Comparison of ENCODE assay signal across 8 cellular contexts in genomic region chr17:3695723-3696411, GRCh38. TPM values are rescaled to one million over a fixed set of nuclear protein-coding genes. Genes with fewer than 3 reads are reported as not detected.
DNase-seq lines count a peak whose midpoint lies in the region; ATAC-seq and TF ChIP-seq lines count a peak whose summit lies in the region.

Gene P2RX5, minus strand, starts transcription at chr17:3696155. Its CDS starts 150 bp downstream, at chr17:3696005.

- DNase-seq in KBM-7 = peak; percentile 50
- peak; percentile 60 for DNase-seq in activated CD8-positive, alpha-beta T cell treated with anti-CD3 and anti-CD28 coated beads for 36 hours
- no peak for DNase-seq in pons (ENCODE audit: low spot score)
- no peak for DNase-seq in middle frontal gyrus (ENCODE audit: extremely low spot score, low spot score)

- ATAC-seq in activated CD8-positive, alpha-beta T cell treated with anti-CD3 and anti-CD28 coated beads for 36 hours = peak; percentile 60
- no peak for ATAC-seq in HG03159 (IDR thresholded peaks at IDR 0.05; ENCODE audit: unreplicated experiment)

- peaks cover 22% of the 10 kb centered on the region for H3K4me1 Mint-ChIP-seq in activated CD8-positive, alpha-beta T cell treated with anti-CD3 and anti-CD28 coated beads for 36 hours (ENCODE audit: low read depth)
- H3K4me1 Mint-ChIP-seq in nephron = peaks cover 6% of the 10 kb centered on the region

- peak within 1 kb of the TSS; percentile 93 for H3K27ac Mint-ChIP-seq in activated CD8-positive, alpha-beta T cell treated with anti-CD3 and anti-CD28 coated beads for 36 hours
- no peak within 1 kb of the TSS for H3K27ac Mint-ChIP-seq in nephron

- peak within 1 kb of the TSS; percentile 85 for H3K4me2 ChIP-seq in DOHH2 (ENCODE audit: low read length)

- POLR2A ChIA-PET in activated CD8-positive, alpha-beta T cell treated with anti-CD3 and anti-CD28 coated beads for 36 hours (lab: Charles Lee) = interaction anchor here (0.6 to 7.6 kb wide), 11 partner anchors 14 to 670 kb away, joined by 3 to 75 read pairs (median 3); partner anchors contain the start of genes EMC6 and TAX1BP3

- intact Hi-C loops in activated CD8-positive, alpha-beta T cell treated with anti-CD3 and anti-CD28 coated beads for 36 hours (cut with micrococcal nuclease) = no loop called here

- H4K20me1 ChIP-seq in DOHH2 (ENCODE audit: control insufficient read depth, insufficient read depth, low read depth, low read length) = peaks cover 5% of the 10 kb centered on the region; the same call in 1 of the 2 replicates

- H3K9me2 ChIP-seq in DOHH2 (replicated peaks; ENCODE audit: control insufficient read depth, low read length) = no peaks in the 10 kb centered on the region

- peaks cover 5% of the 10 kb centered on the region for H3K9me3 Mint-ChIP-seq in activated CD8-positive, alpha-beta T cell treated with anti-CD3 and anti-CD28 coated beads for 36 hours
- H3K9me3 Mint-ChIP-seq in nephron = peaks cover 3% of the 10 kb centered on the region

- H3K4me1 ChIP-seq in DOHH2 (ENCODE audit: control insufficient read depth, low read length) = peaks cover 40% of the 10 kb centered on the region
- peaks cover 13 to 14% of the 10 kb centered on the region in 2 donors for H3K4me1 ChIP-seq in esophagus (ENCODE audit: control insufficient read depth in 2 of 2, insufficient read depth in 2 of 2, low read length in 1 of 2)

- peak within 1 kb of the TSS; percentile 82 for H3K27ac ChIP-seq in DOHH2 (ENCODE audit: low read depth, low read length)
- no peak within 1 kb of the TSS for H3K27ac ChIP-seq in esophagus (ENCODE audit: low read depth in 2 of 2, low read length in 1 of 2)

- H3K27me3 Mint-ChIP-seq in activated CD8-positive, alpha-beta T cell treated with anti-CD3 and anti-CD28 coated beads for 36 hours = no peaks in the 10 kb centered on the region
- H3K27me3 Mint-ChIP-seq in nephron (ENCODE audit: low read depth) = peaks cover 67% of the 10 kb centered on the region

- H3K9me3 ChIP-seq in DOHH2 (ENCODE audit: control insufficient read depth, insufficient read depth, low read length) (peaks cover 5% of the 10 kb centered on the region), esophagus (ENCODE audit: control insufficient read depth in 2 of 2, insufficient read depth in 1 of 2, low read depth in 1 of 2, low read length in 1 of 2) (peaks cover 0 to 8% of the 10 kb centered on the region in 2 donors)

- H3K27me3 ChIP-seq in DOHH2 (ENCODE audit: control insufficient read depth, low read length) (no peaks in the 10 kb centered on the region), esophagus (ENCODE audit: control insufficient read depth in 1 of 2, insufficient read depth in 2 of 2, low read length in 2 of 2) (peaks cover 0 to 6% of the 10 kb centered on the region in 2 donors)

- CTCF ChIA-PET in activated CD8-positive, alpha-beta T cell treated with anti-CD3 and anti-CD28 coated beads for 36 hours (lab: Charles Lee) = interaction anchor here (0.7 to 3.8 kb wide), 12 partner anchors 13 to 150 kb away, joined by 3 to 22 read pairs (median 4); partner anchors contain the start of genes HASPIN and NCBP3

- peak within 1 kb of the TSS; percentile 87 for H3K4me3 Mint-ChIP-seq in activated CD8-positive, alpha-beta T cell treated with anti-CD3 and anti-CD28 coated beads for 36 hours
- H3K4me3 Mint-ChIP-seq in nephron = peak within 1 kb of the TSS; percentile 81 to 84 (median 83)

- H3K36me3 Mint-ChIP-seq in activated CD8-positive, alpha-beta T cell treated with anti-CD3 and anti-CD28 coated beads for 36 hours (ENCODE audit: low read depth) = peaks cover 4% of the 10 kb centered on the region
- H3K36me3 Mint-ChIP-seq in nephron (ENCODE audit: low read depth) = no peaks in the 10 kb centered on the region

- H3F3A ChIP-seq in DOHH2 (ENCODE audit: control insufficient read depth, insufficient read depth) = no peaks in the 10 kb centered on the region

- H3K4me3 ChIP-seq in DOHH2 (ENCODE audit: low read length) (peak within 1 kb of the TSS; percentile 92), esophagus (ENCODE audit: low read depth in 1 of 2, low read length in 2 of 2) (peak within 1 kb of the TSS; percentile 36 to 55)

- H3K79me2 ChIP-seq in DOHH2 (ENCODE audit: control insufficient read depth, low read length) = peaks cover 51% of the 10 kb centered on the region

- WGBS in esophagus, 2 donors = 1% methylated on average over 48 to 65 of the region's 65 CpGs

- H3K36me3 ChIP-seq in DOHH2 (ENCODE audit: control insufficient read depth, low read length) (peaks cover 33% of the 10 kb centered on the region), esophagus (ENCODE audit: control insufficient read depth in 2 of 2, insufficient read depth in 2 of 2, low read length in 1 of 2) (no peaks in the 10 kb centered on the region)

- in situ Hi-C loops in KBM-7 (cut with MboI; ENCODE audit: low pct_unique_long_range_greater_than_20kb, low sequenced_read_pairs) = no loop called here

- TF ChIP-seq CTCF in DOHH2 (IDR thresholded peaks at IDR 0.05; ENCODE audit: low read depth, low read length, poor library complexity, severe bottlenecking) (no peak), nephron (IDR thresholded peaks at IDR 0.05; ENCODE audit: unreplicated experiment in 3 of 3) (no peak)
- no peak for TF ChIP-seq CTCF in activated CD8-positive, alpha-beta T cell treated with anti-CD3 and anti-CD28 coated beads for 36 hours (IDR thresholded peaks at IDR 0.05)

RNA-seq across cellular contexts. Expression of gene P2RX5, which starts in this region (rescaled TPM):
- 10 to 100 TPM; 35.7 to 39.5 TPM for total RNA-seq in activated CD8-positive, alpha-beta T cell treated with anti-CD3 and anti-CD28 coated beads for 36 hours
- polyA plus RNA-seq in esophagus = 1 to 10 TPM in 1 of 2 donors, under 1 TPM in 1; 0.36 to 1.8 TPM

Comparison
In these comparisons a context has a peak if more than half of its experiments do, and no peak if none do; other contexts are left out.
1. DNase-seq: peak in KBM-7 (single experiment) and activated CD8-positive, alpha-beta T cell treated with anti-CD3 and anti-CD28 coated beads for 36 hours (single experiment); none in pons (single experiment) and middle frontal gyrus (single experiment).